In the genomic region with DNA sequence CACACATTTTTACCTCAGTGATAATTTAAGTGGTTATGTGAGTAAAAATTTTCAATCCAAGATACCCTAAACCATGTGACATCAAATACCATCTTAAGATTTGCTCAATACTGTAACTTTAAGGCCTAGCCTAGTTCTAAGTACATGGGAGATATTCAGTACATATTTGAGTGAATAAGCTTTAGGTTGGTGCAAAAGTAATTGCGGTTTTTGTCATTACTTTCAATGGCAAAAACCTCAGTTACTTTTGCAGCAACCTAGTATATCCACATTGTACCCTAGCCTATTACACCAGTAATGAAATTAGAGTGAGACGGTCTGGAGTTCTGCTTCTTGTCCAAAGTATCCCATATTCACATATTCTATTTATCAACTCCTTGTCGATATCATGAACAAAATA, we compare ENCODE assay signal across 1 cellular context.
TF ChIP-seq lines count a peak whose summit lies in the region.

No MANE protein-coding gene starts in this region.

TF ChIP-seq in HepG2, 621 proteins besides CTCF, POLR2A, EP300 and RAD21 (continued from another document):
- TF ChIP-seq, protein P1, sequence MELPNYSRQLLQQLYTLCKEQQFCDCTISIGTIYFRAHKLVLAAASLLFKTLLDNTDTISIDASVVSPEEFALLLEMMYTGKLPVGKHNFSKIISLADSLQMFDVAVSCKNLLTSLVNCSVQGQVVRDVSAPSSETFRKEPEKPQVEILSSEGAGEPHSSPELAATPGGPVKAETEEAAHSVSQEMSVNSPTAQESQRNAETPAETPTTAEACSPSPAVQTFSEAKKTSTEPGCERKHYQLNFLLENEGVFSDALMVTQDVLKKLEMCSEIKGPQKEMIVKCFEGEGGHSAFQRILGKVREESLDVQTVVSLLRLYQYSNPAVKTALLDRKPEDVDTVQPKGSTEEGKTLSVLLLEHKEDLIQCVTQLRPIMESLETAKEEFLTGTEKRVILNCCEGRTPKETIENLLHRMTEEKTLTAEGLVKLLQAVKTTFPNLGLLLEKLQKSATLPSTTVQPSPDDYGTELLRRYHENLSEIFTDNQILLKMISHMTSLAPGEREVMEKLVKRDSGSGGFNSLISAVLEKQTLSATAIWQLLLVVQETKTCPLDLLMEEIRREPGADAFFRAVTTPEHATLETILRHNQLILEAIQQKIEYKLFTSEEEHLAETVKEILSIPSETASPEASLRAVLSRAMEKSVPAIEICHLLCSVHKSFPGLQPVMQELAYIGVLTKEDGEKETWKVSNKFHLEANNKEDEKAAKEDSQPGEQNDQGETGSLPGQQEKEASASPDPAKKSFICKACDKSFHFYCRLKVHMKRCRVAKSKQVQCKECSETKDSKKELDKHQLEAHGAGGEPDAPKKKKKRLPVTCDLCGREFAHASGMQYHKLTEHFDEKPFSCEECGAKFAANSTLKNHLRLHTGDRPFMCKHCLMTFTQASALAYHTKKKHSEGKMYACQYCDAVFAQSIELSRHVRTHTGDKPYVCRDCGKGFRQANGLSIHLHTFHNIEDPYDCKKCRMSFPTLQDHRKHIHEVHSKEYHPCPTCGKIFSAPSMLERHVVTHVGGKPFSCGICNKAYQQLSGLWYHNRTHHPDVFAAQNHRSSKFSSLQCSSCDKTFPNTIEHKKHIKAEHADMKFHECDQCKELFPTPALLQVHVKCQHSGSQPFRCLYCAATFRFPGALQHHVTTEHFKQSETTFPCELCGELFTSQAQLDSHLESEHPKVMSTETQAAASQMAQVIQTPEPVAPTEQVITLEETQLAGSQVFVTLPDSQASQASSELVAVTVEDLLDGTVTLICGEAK (IDR thresholded peaks at IDR 0.05), result peak; percentile 84
- TF ChIP-seq, protein P1 (CRISPR knock-in tag; IDR thresholded peaks at IDR 0.05), result no peak
- no peak for TF ChIP-seq FOSL2 (CRISPR knock-in tag; IDR thresholded peaks at IDR 0.05)
